In the genomic region with DNA sequence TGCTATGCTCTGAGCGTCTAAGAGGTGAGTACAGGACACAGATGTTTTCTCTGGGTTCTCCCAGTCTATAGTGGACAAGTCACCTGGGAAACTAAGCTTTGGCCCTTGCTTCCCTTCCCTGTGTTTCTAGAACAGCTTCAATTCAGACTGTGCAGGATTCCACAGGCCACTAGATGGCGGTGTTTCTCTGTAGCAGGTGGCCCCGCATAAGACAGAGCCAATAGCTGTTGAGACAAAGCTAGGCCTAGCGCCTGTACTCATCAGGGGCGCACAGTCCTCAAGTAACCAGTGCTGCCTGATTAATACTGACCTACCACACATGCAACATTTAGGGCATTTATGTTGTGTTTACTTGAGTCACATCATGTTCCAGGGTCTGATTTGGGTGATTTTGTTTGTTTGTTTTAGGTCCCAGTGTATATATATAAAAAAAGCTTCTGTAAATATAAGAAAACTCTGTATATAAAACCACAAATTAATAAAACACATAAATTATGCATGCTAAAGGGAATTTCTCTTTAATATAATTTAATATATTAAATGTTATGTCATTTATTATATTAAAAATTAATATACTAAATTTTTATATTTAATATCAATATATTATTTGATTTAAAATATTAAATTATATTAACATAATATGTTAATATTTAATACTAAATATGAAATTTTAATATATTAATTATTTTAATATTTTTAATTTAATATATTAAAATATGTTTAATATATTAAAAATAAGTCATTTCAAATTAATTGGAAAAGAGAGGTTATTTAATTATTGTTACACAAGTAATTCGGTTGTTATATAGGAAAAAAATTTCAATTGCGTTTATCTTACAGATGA, we compare ENCODE assay signal across 8 cellular contexts.
DNase-seq lines count a peak whose midpoint lies in the region; ATAC-seq, FAIRE-seq and TF ChIP-seq lines count a peak whose summit lies in the region.

No MANE protein-coding gene starts in this region.

- ATAC-seq in HG02588 (IDR thresholded peaks at IDR 0.05; ENCODE audit: unreplicated experiment), result peak; percentile 98

- TF ChIP-seq EP300 in ovary (IDR thresholded peaks at IDR 0.05), result no peak
- no peak for TF ChIP-seq EP300 in transverse colon (IDR thresholded peaks at IDR 0.05; ENCODE audit: low read depth)

- H3K27ac ChIP-seq in ovary (no peak overlapping the region), transverse colon (no peak overlapping the region)

- H3K4me1 ChIP-seq in ovary (ENCODE audit: insufficient read depth) (no peaks in the 10 kb centered on the region), transverse colon (no peaks in the 10 kb centered on the region)

- no peak overlapping the region for H3K4me3 ChIP-seq in GM12865 (ENCODE audit: low read depth, low read length)
- no peak overlapping the region for H3K4me3 ChIP-seq in NB4 (ENCODE audit: low read depth, low read length)
- H3K4me3 ChIP-seq in ovary, result no peak overlapping the region
- H3K4me3 ChIP-seq in transverse colon, result no peak overlapping the region

- H3K36me3 ChIP-seq in ovary, result no peaks in the 10 kb centered on the region
- H3K36me3 ChIP-seq in transverse colon, result no peaks in the 10 kb centered on the region

- TF ChIP-seq POLR2A in NB4 (IDR thresholded peaks at IDR 0.05; ENCODE audit: extremely low read depth, insufficient read length), result no peak
- TF ChIP-seq POLR2A in ovary (IDR thresholded peaks at IDR 0.05), result no peak
- TF ChIP-seq POLR2A in transverse colon (IDR thresholded peaks at IDR 0.05), result no peak

- intact Hi-C loops in ovary (cut with DNase I), result loop anchor here in 3 of 4 donors (1.0 to 5.0 kb wide), 4 partner anchors 18 to 365 kb away; no protein-coding TSS in a partner anchor
- intact Hi-C loops in transverse colon (cut with DNase I; ENCODE audit: low total_unique reads), result loop anchor here (10.0 kb wide), 1 partner anchor 363 kb away; no protein-coding TSS in a partner anchor

- H3K27me3 ChIP-seq in ovary, result no peaks in the 10 kb centered on the region
- H3K27me3 ChIP-seq in transverse colon, result no peaks in the 10 kb centered on the region

- TF ChIP-seq CTCF in GM12865 (IDR thresholded peaks at IDR 0.05; ENCODE audit: insufficient read depth, low read depth, low read length, missing control alignments) (peak; percentile 91), NB4 (IDR thresholded peaks at IDR 0.05; ENCODE audit: low read depth, low read length) (peak; percentile 97), ovary (IDR thresholded peaks at IDR 0.05) (peak; percentile 86 to 97 (median 95)), transverse colon (IDR thresholded peaks at IDR 0.05) (peak; percentile 88 to 95 (median 90))

- in situ Hi-C loops in transverse colon (cut with MboI; ENCODE audit: low pct_ligation_motif_present in 1 of 4, low pct_unique_long_range_greater_than_20kb in 1 of 4, low sequenced_read_pairs in 3 of 4), result loop anchor here in 1 of 4 donors (25.0 kb wide), 1 partner anchor 370 kb away; no protein-coding TSS in a partner anchor

- WGBS in ovary, 3 donors, result 29 to 31% (median 30%) methylated on average over 7 of the region's 7 CpGs
- WGBS in transverse colon (ENCODE audit: low coverage in 1 of 2), 2 donors, result 29 to 85% methylated on average over 2 to 7 of the region's 7 CpGs

- H3K9me3 ChIP-seq in ovary, result no peaks in the 10 kb centered on the region
- no peaks in the 10 kb centered on the region for H3K9me3 ChIP-seq in transverse colon

- peak; percentile 99 for FAIRE-seq in frontal cortex (lab: Jason Lieb, UNC)

- DNase-seq in GM12865 (ENCODE audit: low read depth) (peak; percentile 88), NB4 (ENCODE audit: low read depth) (peak; percentile 90), SIG-M5 treated with dmso at 0.1 percent for 504 hours (lab: John Stamatoyannopoulos, UW; ENCODE audit: unreplicated experiment) (peak; percentile 85), frontal cortex (ENCODE audit: low spot score in 2 of 2) (peak; percentile 62 to 81), ovary (peak; percentile 87 to 94 (median 90)), transverse colon (peak; percentile 85)
- DNase-seq in activated effector memory CD4-positive, alpha-beta T cell treated with Interleukin-2 at 50 U/mL for 16 hours, result peak; percentile 57
